In the genomic region with DNA sequence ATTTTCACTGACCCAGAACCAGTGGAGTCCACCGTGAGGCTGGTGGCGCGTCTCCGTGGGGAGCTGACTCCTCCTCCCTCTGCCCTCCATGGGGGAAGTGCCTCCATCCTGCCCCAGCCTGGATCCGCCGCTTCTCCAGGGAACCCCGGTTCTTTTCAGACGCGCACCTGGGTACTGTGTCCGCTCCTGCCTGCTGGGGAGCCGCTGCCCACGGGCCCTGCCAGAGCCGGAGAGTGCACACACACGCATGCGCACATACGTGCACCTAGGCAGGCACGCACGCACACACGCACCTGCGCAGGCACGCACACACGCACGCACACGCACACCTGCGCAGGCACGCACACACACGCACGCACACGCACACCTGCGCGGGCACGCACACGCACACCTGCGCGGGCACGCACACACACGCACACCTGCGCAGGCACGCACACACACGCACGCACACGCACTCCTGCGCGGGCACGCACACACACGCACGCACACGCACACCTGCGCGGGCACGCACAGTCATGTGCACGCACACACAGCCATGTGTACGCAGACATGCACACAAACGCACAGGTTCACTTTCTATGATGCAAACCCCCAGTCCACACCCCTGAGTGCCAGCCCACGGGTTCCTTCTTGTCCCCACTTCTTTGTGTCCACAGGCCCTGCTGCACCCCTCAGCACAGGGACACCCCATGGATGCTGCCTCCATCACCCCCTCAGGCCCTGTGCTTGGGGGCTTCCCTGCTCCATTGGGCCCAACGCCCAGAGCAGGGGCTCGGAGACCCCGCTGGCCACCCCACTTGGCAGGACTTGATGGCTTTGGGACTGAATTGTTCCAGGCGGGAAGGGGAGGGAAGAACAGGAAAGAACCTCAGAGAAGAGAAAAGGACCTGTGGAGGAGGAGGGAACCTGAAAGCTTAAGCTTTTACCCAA, we compare ENCODE assay signal across 29 cellular contexts. TPM values are rescaled to one million over a fixed set of nuclear protein-coding genes. Genes with fewer than 3 reads are reported as not detected.
DNase-seq lines count a peak whose midpoint lies in the region; ATAC-seq and TF ChIP-seq lines count a peak whose summit lies in the region.
"Had no signal": no experiment of that assay in that cellular context is flagged by ENCODE, and none has a peak within 500 bp of the region (broad histone marks: within the 10 kb centered on the region; RNA-seq: fewer than 3 reads in every experiment).

No MANE protein-coding gene starts in this region.

- TF ChIP-seq POLR2A in heart left ventricle (IDR thresholded peaks at IDR 0.05) (no peak), body of pancreas (IDR thresholded peaks at IDR 0.05) (no peak), esophagus squamous epithelium (IDR thresholded peaks at IDR 0.05) (no peak)

- H3K27me3 ChIP-seq in BE2C: no peaks in the 10 kb centered on the region
- no peaks in the 10 kb centered on the region for H3K27me3 ChIP-seq in RWPE2 (ENCODE audit: insufficient read depth, poor library complexity, severe bottlenecking)
- no peaks in the 10 kb centered on the region for H3K27me3 ChIP-seq in heart left ventricle
- H3K27me3 ChIP-seq in osteoblast (ENCODE audit: insufficient read depth, low read length): no peaks in the 10 kb centered on the region
- no peaks in the 10 kb centered on the region for H3K27me3 ChIP-seq in body of pancreas
- peaks cover 0 to 31% (median 0%) of the 10 kb centered on the region in 4 donors for H3K27me3 ChIP-seq in esophagus squamous epithelium
- H3K27me3 ChIP-seq: cardiac muscle cell, colonic mucosa, left lung, transverse colon had no signal

- no peaks in the 10 kb centered on the region for H3K79me2 ChIP-seq in osteoblast (ENCODE audit: insufficient read depth, low read length)
- H3K79me2 ChIP-seq: parathyroid adenoma had no signal

- no peak overlapping the region for H3K4me3 ChIP-seq in BE2C (ENCODE audit: low read depth, low read length)
- H3K4me3 ChIP-seq in RWPE2 (ENCODE audit: severe bottlenecking): no peak overlapping the region
- H3K4me3 ChIP-seq in heart left ventricle: no peak overlapping the region
- no peak overlapping the region for H3K4me3 ChIP-seq in osteoblast (ENCODE audit: insufficient read depth, low read length)
- H3K4me3 ChIP-seq in body of pancreas: no peak overlapping the region
- no peak overlapping the region for H3K4me3 ChIP-seq in esophagus squamous epithelium
- H3K4me3 ChIP-seq: cardiac muscle cell, colonic mucosa, left lung, SJCRH30, transverse colon had no signal

- no peak overlapping the region for H3K27ac ChIP-seq in RWPE2 (ENCODE audit: poor library complexity, severe bottlenecking)
- no peak overlapping the region for H3K27ac ChIP-seq in heart left ventricle
- H3K27ac ChIP-seq in osteoblast (ENCODE audit: low read depth, low read length): no peak overlapping the region
- no peak overlapping the region for H3K27ac ChIP-seq in body of pancreas
- H3K27ac ChIP-seq in esophagus squamous epithelium: no peak overlapping the region
- H3K27ac ChIP-seq: cardiac muscle cell, colonic mucosa, left lung, parathyroid adenoma, SJCRH30, transverse colon, WERI-Rb-1 had no signal

- no peak for TF ChIP-seq CTCF in BE2C (IDR thresholded peaks at IDR 0.05; ENCODE audit: low read depth, low read length)
- no peak for TF ChIP-seq CTCF in RWPE2 (IDR thresholded peaks at IDR 0.05; ENCODE audit: poor library complexity, severe bottlenecking)
- TF ChIP-seq CTCF in heart left ventricle (IDR thresholded peaks at IDR 0.05): no peak
- TF ChIP-seq CTCF in osteoblast (IDR thresholded peaks at IDR 0.05; ENCODE audit: extremely low read depth, low read depth, low read length): no peak
- no peak for TF ChIP-seq CTCF in body of pancreas (IDR thresholded peaks at IDR 0.05)
- no peak for TF ChIP-seq CTCF in esophagus squamous epithelium (IDR thresholded peaks at IDR 0.05)

- WGBS in heart left ventricle, 4 donors: 87 to 94% (median 90%) methylated on average over 52 to 59 of the region's 59 CpGs
- 89% methylated on average over 41 to 49 of the region's 59 CpGs for WGBS in body of pancreas, 2 donors
- WGBS in esophagus squamous epithelium, 2 donors: 90 to 93% methylated on average over 2 to 27 of the region's 59 CpGs

- DNase-seq in BE2C: peak; percentile 2
- DNase-seq in RWPE2 (ENCODE audit: low spot score): peak; percentile 58
- peak in 3 of 5 donors; percentile 12 to 47 (median 21) for DNase-seq in heart left ventricle
- peak; percentile 78 for DNase-seq in osteoblast (ENCODE audit: insufficient read length, low spot score, missing footprints)
- DNase-seq in body of pancreas: no peak
- no peak for DNase-seq in DMS53 (lab: John Stamatoyannopoulos, UW)
- no peak for DNase-seq in esophagus squamous epithelium (lab: John Stamatoyannopoulos, UW)
- DNase-seq: ACHN; activated CD4-positive, alpha-beta T cell treated with anti-CD3 and anti-CD28 coated beads, Interleukin-2, amount 10 ng/mL, durations not matched to agents 7 days and 5 days; activated effector memory CD4-positive, alpha-beta T cell treated with anti-CD3 and anti-CD28 coated beads, Interleukin-2, amount 50 U/mL, for 16 hours; activated T-cell treated with anti-CD3 and anti-CD28 coated beads, Interleukin-2, amount 50 U/mL, for 24 hours; colonic mucosa; DMS153; effector memory CD4-positive, alpha-beta T cell; HCEC 1CT; Karpas-422; NCI-H1930; NCI-H524; stimulated activated CD4-positive, alpha-beta T cell treated with anti-CD3 and anti-CD28 coated beads, Interleukin-4, amount 100 ng/mL, for 24 hours; SW 1271; T-helper 9 cell; transverse colon; WERI-Rb-1 had no signal

- H3K9me3 ChIP-seq in BE2C: no peaks in the 10 kb centered on the region
- H3K9me3 ChIP-seq in RWPE2 (ENCODE audit: severe bottlenecking): no peaks in the 10 kb centered on the region
- no peaks in the 10 kb centered on the region for H3K9me3 ChIP-seq in heart left ventricle
- H3K9me3 ChIP-seq in osteoblast (ENCODE audit: low read depth, low read length): no peaks in the 10 kb centered on the region
- H3K9me3 ChIP-seq in body of pancreas: no peaks in the 10 kb centered on the region
- H3K9me3 ChIP-seq in esophagus squamous epithelium: no peaks in the 10 kb centered on the region
- H3K9me3 ChIP-seq: colonic mucosa, left lung, SJCRH30, transverse colon had no signal

- H3K36me3 ChIP-seq in BE2C: no peaks in the 10 kb centered on the region
- H3K36me3 ChIP-seq in RWPE2 (ENCODE audit: low read depth): no peaks in the 10 kb centered on the region
- H3K36me3 ChIP-seq in heart left ventricle: no peaks in the 10 kb centered on the region
- H3K36me3 ChIP-seq in osteoblast (ENCODE audit: insufficient read depth, low read length): no peaks in the 10 kb centered on the region
- no peaks in the 10 kb centered on the region for H3K36me3 ChIP-seq in body of pancreas (replicated peaks in 1 of 2; ENCODE audit: insufficient read depth in 1 of 2, low read depth in 2 of 2)
- no peaks in the 10 kb centered on the region for H3K36me3 ChIP-seq in esophagus squamous epithelium
- H3K36me3 ChIP-seq: cardiac muscle cell, colonic mucosa, left lung, SJCRH30, transverse colon, WERI-Rb-1 had no signal

- H3K4me1 ChIP-seq in BE2C (no peaks in the 10 kb centered on the region), RWPE2 (ENCODE audit: insufficient read depth, poor library complexity, severe bottlenecking) (peaks cover 5% of the 10 kb centered on the region), heart left ventricle (peaks cover 0 to 12% (median 5%) of the 10 kb centered on the region in 12 donors), osteoblast (ENCODE audit: insufficient read depth, low read length) (no peaks in the 10 kb centered on the region), body of pancreas (peaks cover 4% of the 10 kb centered on the region), esophagus squamous epithelium (peaks cover 12 to 25% (median 13%) of the 10 kb centered on the region in 3 donors)
- H3K4me1 ChIP-seq: colonic mucosa, left lung, parathyroid adenoma, transverse colon had no signal

- no peak overlapping the region for H2AFZ ChIP-seq in osteoblast (ENCODE audit: low read length)
- H2AFZ ChIP-seq: parathyroid adenoma had no signal

- intact Hi-C loops in heart left ventricle (cut with DNase I): no loop called here
- intact Hi-C loops in body of pancreas (cut with DNase I): no loop called here
- intact Hi-C loops in esophagus squamous epithelium (cut with DNase I): no loop called here

- no peaks in the 10 kb centered on the region for H4K20me1 ChIP-seq in osteoblast (ENCODE audit: insufficient read depth, low read length)

- ATAC-seq in RWPE2 (ENCODE audit: low read depth) (no peak), heart left ventricle (no peak), body of pancreas (no peak), GM21529 (IDR thresholded peaks at IDR 0.05; ENCODE audit: unreplicated experiment) (no peak)
- ATAC-seq: left lung; naive thymus-derived CD8-positive, alpha-beta T cell had no signal

- H3K4me2 ChIP-seq in osteoblast (ENCODE audit: insufficient read depth, low read length): no peak overlapping the region

RNA-seq across cellular contexts. Expression of a gene that starts 42.7 kb away (rescaled TPM):
- 4.4 TPM for polyA plus RNA-seq in BE2C (2012; ENCODE audit: insufficient read depth, insufficient read length, low read depth)
- 1 to 10 TPM; 2.4 to 8.2 (median 3.8) TPM for total RNA-seq in heart left ventricle
- 1 to 10 TPM; 2.2 to 4.0 TPM for polyA plus RNA-seq in heart left ventricle
- total RNA-seq in osteoblast: 12.4 and 13.4 TPM in 2 replicates
- total RNA-seq in body of pancreas: 10 to 100 TPM in 1 of 2 donors, 1 to 10 TPM in 1; 7.0 to 17.8 TPM
- 10 to 100 TPM in 1 of 4 donors, 1 to 10 TPM in 3; 6.7 to 10.8 (median 7.0) TPM for total RNA-seq in esophagus squamous epithelium

RNA-seq across cellular contexts. Expression of a gene that starts 43.0 kb away (rescaled TPM):
- 113 TPM for polyA plus RNA-seq in BE2C (2012; ENCODE audit: insufficient read depth, insufficient read length, low read depth)
- 100 to 1,000 TPM in 3 of 9 donors, 10 to 100 TPM in 6; 47.1 to 124 (median 78.3) TPM for total RNA-seq in heart left ventricle
- 10 to 100 TPM; 43.3 to 92.4 TPM for polyA plus RNA-seq in heart left ventricle
- total RNA-seq in osteoblast: 77.8 and 95.2 TPM in 2 replicates
- total RNA-seq in body of pancreas: 10 to 100 TPM; 50.3 to 57.7 TPM
- total RNA-seq in esophagus squamous epithelium: 100 to 1,000 TPM in 1 of 4 donors, 10 to 100 TPM in 3; 63.3 to 136 (median 75.7) TPM

Comparison
In these comparisons a context has a peak if more than half of its experiments do, and no peak if none do; other contexts are left out.
1. DNase-seq: peak in BE2C (single experiment), RWPE2 (single experiment), heart left ventricle (3 of 5) and osteoblast (single experiment); none in body of pancreas (0 of 4), DMS53 (single experiment) and esophagus squamous epithelium (single experiment).